In genomic region chr1:32400876-32401631, GRCh38 we compare ENCODE assay signal across 8 cellular contexts. TPM values are rescaled to one million over a fixed set of nuclear protein-coding genes. Genes with fewer than 3 reads are reported as not detected.
DNase-seq lines count a peak whose midpoint lies in the region; ATAC-seq, FAIRE-seq and TF ChIP-seq lines count a peak whose summit lies in the region.

No MANE protein-coding gene starts in this region.

- no peak overlapping the region for H3K4ac ChIP-seq in neuronal stem cell (ENCODE audit: low read length)

- no peaks in the 10 kb centered on the region for H3K27me3 ChIP-seq in neuronal stem cell (ENCODE audit: control insufficient read depth in 3 of 3, insufficient read depth in 3 of 3, low read depth in 1 of 3, low read length in 3 of 3)
- no peaks in the 10 kb centered on the region for H3K27me3 ChIP-seq in stomach smooth muscle (ENCODE audit: control insufficient read depth in 1 of 2, insufficient read depth in 2 of 2, low read length in 2 of 2)

- no peak overlapping the region for H2BK5ac ChIP-seq in neuronal stem cell (ENCODE audit: low read length)

- H3K9me3 ChIP-seq in neuronal stem cell (replicated peaks in 1 of 2; ENCODE audit: control insufficient read depth in 2 of 2, insufficient read depth in 1 of 2, low read depth in 1 of 2, low read length in 2 of 2) (peaks cover 1 to 2% of the 10 kb centered on the region in 2 donors), stomach smooth muscle (ENCODE audit: control insufficient read depth in 2 of 2, low read length in 2 of 2) (no peaks in the 10 kb centered on the region)

- no peak overlapping the region for H2BK12ac ChIP-seq in neuronal stem cell (ENCODE audit: low read length)

- H3K4me3 ChIP-seq in neuronal stem cell (ENCODE audit: low read length in 2 of 2), result no peak overlapping the region
- peak overlapping the region in 1 of 2 donors; percentile 52 for H3K4me3 ChIP-seq in stomach smooth muscle (ENCODE audit: low read length in 2 of 2)

- peak overlapping the region; percentile 22 for H3K18ac ChIP-seq in neuronal stem cell (ENCODE audit: low read length)

- peak; percentile 89 for TF ChIP-seq CTCF in D721Med (IDR thresholded peaks at IDR 0.05; ENCODE audit: insufficient read depth, missing control alignments)

- no peak overlapping the region for H2AK5ac ChIP-seq in neuronal stem cell (ENCODE audit: low read depth, low read length)

- H2AFZ ChIP-seq in neuronal stem cell (ENCODE audit: low read length), result peak overlapping the region; percentile 89

- H3K14ac ChIP-seq in neuronal stem cell (ENCODE audit: low read length), result no peak overlapping the region

- no peak overlapping the region for H4K8ac ChIP-seq in neuronal stem cell (ENCODE audit: low read depth, low read length)

- FAIRE-seq in D721Med (lab: Jason Lieb, UNC), result no peak

- H3K4me2 ChIP-seq in neuronal stem cell (ENCODE audit: insufficient read depth, low read length, poor library complexity, severe bottlenecking), result no peak overlapping the region

- H2BK120ac ChIP-seq in neuronal stem cell (ENCODE audit: low read depth, low read length), result no peak overlapping the region

- H3K4me1 ChIP-seq in neuronal stem cell (ENCODE audit: control insufficient read depth in 2 of 2, insufficient read depth in 1 of 2, low read depth in 1 of 2, low read length in 2 of 2) (peaks cover 0 to 2% of the 10 kb centered on the region in 2 donors), stomach smooth muscle (ENCODE audit: control insufficient read depth, insufficient read depth, low read length) (peaks cover 7% of the 10 kb centered on the region)

- no peak overlapping the region for H3K23ac ChIP-seq in neuronal stem cell (ENCODE audit: low read depth, low read length, poor library complexity)

- DNase-seq in D721Med (ENCODE audit: insufficient read length, low spot score) (peak; percentile 75), KG1 (lab: John Stamatoyannopoulos, UW) (peak; percentile 29), RKO (ENCODE audit: low spot score) (peak; percentile 85), foreskin melanocyte (peak; percentile 56), neuronal stem cell (ENCODE audit: low spot score) (peak; percentile 83)
- peak; percentile 84 for DNase-seq in activated effector memory CD4-positive, alpha-beta T cell treated with anti-CD3 and anti-CD28 coated beads, Interleukin-2, amount 50 U/mL, for 16 hours

- no CpG with 5 or more reads among the region's 13 CpGs for WGBS in neuronal stem cell (ENCODE audit: extremely low coverage in 2 of 2, insufficient read length in 2 of 2, insufficient replicate concordance in 1 of 2), 2 donors

- no peak overlapping the region for H4K91ac ChIP-seq in neuronal stem cell (ENCODE audit: low read depth, low read length, poor library complexity)

- no peak overlapping the region for H3K9ac ChIP-seq in neuronal stem cell (ENCODE audit: low read depth, low read length, poor library complexity)
- H3K9ac ChIP-seq in stomach smooth muscle (ENCODE audit: low read length in 2 of 2), result peak overlapping the region; percentile 37 to 64

- ATAC-seq in GM21576 (IDR thresholded peaks at IDR 0.05; ENCODE audit: unreplicated experiment), result no peak

- H3K79me1 ChIP-seq in neuronal stem cell (ENCODE audit: low read depth, low read length), result no peaks in the 10 kb centered on the region

- peaks cover 0 to 2% of the 10 kb centered on the region in 2 donors for H3K36me3 ChIP-seq in neuronal stem cell (replicated peaks in 1 of 2; ENCODE audit: control insufficient read depth in 2 of 2, insufficient read depth in 2 of 2, low read length in 2 of 2)
- H3K36me3 ChIP-seq in stomach smooth muscle (ENCODE audit: control insufficient read depth in 2 of 2, insufficient read depth in 2 of 2, low read length in 2 of 2), result no peaks in the 10 kb centered on the region

- H2BK15ac ChIP-seq in neuronal stem cell (ENCODE audit: low read length), result no peak overlapping the region

- no peak overlapping the region for H3K27ac ChIP-seq in neuronal stem cell (replicated peaks; ENCODE audit: low read length)
- peak overlapping the region; percentile 62 for H3K27ac ChIP-seq in stomach smooth muscle (ENCODE audit: low read length)

RNA-seq across cellular contexts. Expression of gene BSDC1, which starts 6.8 kb away (rescaled TPM):
- polyA plus RNA-seq in neuronal stem cell (2013, experiment 1 of 2), result 34.0 TPM
- 36.4 TPM for polyA plus RNA-seq in neuronal stem cell (2013, experiment 2 of 2)

RNA-seq across cellular contexts. Expression of gene TSSK3, which starts 38.7 kb away (rescaled TPM):
- polyA plus RNA-seq in neuronal stem cell (2013, experiment 1 of 2), result 1.0 TPM
- polyA plus RNA-seq in neuronal stem cell (2013, experiment 2 of 2), result 1.1 TPM

RNA-seq across cellular contexts. Expression of gene FAM229A, which starts 38.8 kb away (rescaled TPM):
- 8.1 TPM for polyA plus RNA-seq in neuronal stem cell (2013, experiment 1 of 2)
- polyA plus RNA-seq in neuronal stem cell (2013, experiment 2 of 2), result 8.3 TPM

Comparison
In these comparisons a context has a peak if more than half of its experiments do, and no peak if none do; other contexts are left out.
1. DNase-seq: peak in every context shown above with its lines; median percentile 85 in RKO; 84 in activated effector memory CD4-positive, alpha-beta T cell treated with anti-CD3 and anti-CD28 coated beads, Interleukin-2, amount 50 U/mL, for 16 hours; 83 in neuronal stem cell; 75 in D721Med; 56 in foreskin melanocyte; 29 in KG1.